ENCODE assay signal across 8 cellular contexts in the genomic region with DNA sequence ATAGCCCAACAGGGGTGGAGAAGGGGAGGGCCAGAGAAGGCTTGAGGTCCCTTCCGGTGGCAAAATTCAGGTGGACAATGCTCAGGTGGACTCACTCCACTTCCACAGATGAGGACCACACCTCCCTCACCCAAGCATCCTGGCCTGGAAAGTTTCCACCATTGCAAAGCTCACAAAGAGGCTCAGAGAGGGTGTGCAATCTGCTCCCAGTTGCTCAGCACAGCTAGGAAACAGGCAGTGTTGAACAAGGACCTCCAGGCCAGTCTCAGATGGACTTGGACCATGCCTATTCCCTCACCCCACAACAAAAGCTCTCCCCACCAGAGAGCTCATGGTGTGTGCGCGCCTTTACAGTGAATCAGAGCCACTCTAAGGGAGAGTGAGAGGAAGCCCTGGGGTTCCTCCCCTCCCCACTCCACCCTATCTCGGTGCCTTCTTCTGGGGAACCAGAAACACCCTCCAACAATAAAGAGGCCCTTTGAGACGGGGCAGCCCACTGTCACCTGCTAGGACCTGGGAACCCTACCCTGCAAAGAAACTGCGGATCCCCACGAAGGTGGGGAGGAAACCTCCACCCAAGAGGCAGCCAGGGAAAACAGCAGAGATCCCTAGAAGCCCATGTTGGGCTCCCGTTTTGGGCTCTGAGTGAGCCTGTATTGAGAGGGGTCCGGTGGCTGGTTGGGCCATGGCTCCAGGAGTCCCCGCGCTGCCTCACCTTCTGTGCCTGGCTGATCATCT. TPM values are rescaled to one million over a fixed set of nuclear protein-coding genes. Genes with fewer than 3 reads are reported as not detected.
DNase-seq lines count a peak whose midpoint lies in the region; ATAC-seq and TF ChIP-seq lines count a peak whose summit lies in the region.

No MANE protein-coding gene starts in this region.

- peak; percentile 33 for DNase-seq in activated CD4-positive, alpha-beta T cell treated with anti-CD3 and anti-CD28 coated beads for 48 hours
- no peak for DNase-seq in activated CD4-positive, alpha-beta T cell treated with anti-CD3 and anti-CD28 coated beads, Interleukin-2, amount 50 U/mL, for 48 hours
- DNase-seq in activated T-cell treated with anti-CD3 and anti-CD28 coated beads, Interleukin-2, amount 50 U/mL, for 4 hours: no peak
- no peak for DNase-seq in hepatocyte (ENCODE audit: low spot score)
- no peak for DNase-seq in KG1 (lab: John Stamatoyannopoulos, UW)
- no peak for DNase-seq in RPMI8226

- H3K27me3 Mint-ChIP-seq in activated T-cell treated with anti-CD3 and anti-CD28 coated beads, Interleukin-2, amount 50 U/mL, for 4 hours (ENCODE audit: low read depth): no peaks in the 10 kb centered on the region
- no peaks in the 10 kb centered on the region for H3K27me3 Mint-ChIP-seq in stimulated activated naive CD8-positive, alpha-beta T cell treated with anti-CD3 and anti-CD28 coated beads, Interleukin-15, Interleukin-2, amounts not matched to agents 100 ng/mL and 50 ng/mL, for 24 hours

- peaks cover 23% of the 10 kb centered on the region for H3K4me1 Mint-ChIP-seq in activated T-cell treated with anti-CD3 and anti-CD28 coated beads, Interleukin-2, amount 50 U/mL, for 4 hours (ENCODE audit: low read depth)
- H3K4me1 Mint-ChIP-seq in stimulated activated naive CD8-positive, alpha-beta T cell treated with anti-CD3 and anti-CD28 coated beads, Interleukin-15, Interleukin-2, amounts not matched to agents 100 ng/mL and 50 ng/mL, for 24 hours (ENCODE audit: low read depth): peaks cover 33% of the 10 kb centered on the region

- peaks cover 23% of the 10 kb centered on the region for H4K20me1 ChIP-seq in hepatocyte (ENCODE audit: insufficient read depth, poor library complexity, severe bottlenecking)

- no peaks in the 10 kb centered on the region for H3K36me3 ChIP-seq in hepatocyte (replicated peaks; ENCODE audit: insufficient read depth, low read depth)

- no peak overlapping the region for H3K27ac Mint-ChIP-seq in stimulated activated naive CD8-positive, alpha-beta T cell treated with anti-CD3 and anti-CD28 coated beads, Interleukin-15, Interleukin-2, amounts not matched to agents 100 ng/mL and 50 ng/mL, for 24 hours

- no peaks in the 10 kb centered on the region for H3K9me3 Mint-ChIP-seq in activated T-cell treated with anti-CD3 and anti-CD28 coated beads, Interleukin-2, amount 50 U/mL, for 4 hours
- no peaks in the 10 kb centered on the region for H3K9me3 Mint-ChIP-seq in stimulated activated naive CD8-positive, alpha-beta T cell treated with anti-CD3 and anti-CD28 coated beads, Interleukin-15, Interleukin-2, amounts not matched to agents 100 ng/mL and 50 ng/mL, for 24 hours

- no peaks in the 10 kb centered on the region for H3K9me3 ChIP-seq in hepatocyte (ENCODE audit: low read depth)

- peak overlapping the region; percentile 98 for H3K27ac ChIP-seq in hepatocyte

- TF ChIP-seq CTCF in hepatocyte (IDR thresholded peaks at IDR 0.05; ENCODE audit: poor library complexity): no peak

- WGBS in hepatocyte (ENCODE audit: low lambda C conversion rate, missing lambda C conversion rate): 79% methylated on average over 11 of the region's 11 CpGs

- no peaks in the 10 kb centered on the region for H3K9me2 ChIP-seq in hepatocyte (replicated peaks; ENCODE audit: insufficient read depth)

- no peaks in the 10 kb centered on the region for H3K27me3 ChIP-seq in hepatocyte

- ATAC-seq in activated T-cell treated with anti-CD3 and anti-CD28 coated beads, Interleukin-2, amount 50 U/mL, for 4 hours: peak in 1 of 2 donors; percentile 9
- no peak for ATAC-seq in GM18861 (IDR thresholded peaks at IDR 0.05; ENCODE audit: unreplicated experiment)

- peaks cover 50% of the 10 kb centered on the region for H3K79me2 ChIP-seq in hepatocyte

- peak overlapping the region; percentile 97 for H3K4me2 ChIP-seq in hepatocyte

- H3K4me1 ChIP-seq in hepatocyte (ENCODE audit: insufficient read depth): peaks cover 35% of the 10 kb centered on the region

- H3K4me3 Mint-ChIP-seq in activated T-cell treated with anti-CD3 and anti-CD28 coated beads, Interleukin-2, amount 50 U/mL, for 4 hours: peak overlapping the region; percentile 90
- H3K4me3 Mint-ChIP-seq in stimulated activated naive CD8-positive, alpha-beta T cell treated with anti-CD3 and anti-CD28 coated beads, Interleukin-15, Interleukin-2, amounts not matched to agents 100 ng/mL and 50 ng/mL, for 24 hours: peak overlapping the region; percentile 84

- H3K36me3 Mint-ChIP-seq in activated T-cell treated with anti-CD3 and anti-CD28 coated beads, Interleukin-2, amount 50 U/mL, for 4 hours (ENCODE audit: insufficient read depth): peaks cover 7% of the 10 kb centered on the region
- H3K36me3 Mint-ChIP-seq in stimulated activated naive CD8-positive, alpha-beta T cell treated with anti-CD3 and anti-CD28 coated beads, Interleukin-15, Interleukin-2, amounts not matched to agents 100 ng/mL and 50 ng/mL, for 24 hours (ENCODE audit: low read depth): peaks cover 13% of the 10 kb centered on the region

- H2AFZ ChIP-seq in hepatocyte: no peak overlapping the region

- peak overlapping the region; percentile 94 for H3K4me3 ChIP-seq in hepatocyte

RNA-seq across cellular contexts. Expression of a gene that starts 1.6 kb away (rescaled TPM):
- total RNA-seq in activated T-cell treated with anti-CD3 and anti-CD28 coated beads, Interleukin-2, amount 50 U/mL, for 4 hours: 10 to 100 TPM; 27.0 to 31.9 (median 31.9) TPM
- total RNA-seq in hepatocyte: 19.3 and 25.4 TPM in 2 replicates
- polyA plus RNA-seq in hepatocyte: 13.9 and 14.7 TPM in 2 replicates

RNA-seq across cellular contexts. Expression of a gene that starts 43.8 kb away (rescaled TPM):
- total RNA-seq in activated T-cell treated with anti-CD3 and anti-CD28 coated beads, Interleukin-2, amount 50 U/mL, for 4 hours: 1 to 10 TPM; 5.7 to 6.8 (median 6.0) TPM
- 1.3 TPM in 1 of 2 replicates, not detected in the other for total RNA-seq in hepatocyte
- 0.54 and 0.81 TPM in 2 replicates for polyA plus RNA-seq in hepatocyte

RNA-seq across cellular contexts. Expression of a gene that starts 51.0 kb away (rescaled TPM):
- not detected for total RNA-seq in activated T-cell treated with anti-CD3 and anti-CD28 coated beads, Interleukin-2, amount 50 U/mL, for 4 hours
- not detected in 2 replicates for total RNA-seq in hepatocyte
- polyA plus RNA-seq in hepatocyte: 0.22 TPM in 1 of 2 replicates, not detected in the other
